ENCODE assay signal across 1 cellular context in the genomic region with DNA sequence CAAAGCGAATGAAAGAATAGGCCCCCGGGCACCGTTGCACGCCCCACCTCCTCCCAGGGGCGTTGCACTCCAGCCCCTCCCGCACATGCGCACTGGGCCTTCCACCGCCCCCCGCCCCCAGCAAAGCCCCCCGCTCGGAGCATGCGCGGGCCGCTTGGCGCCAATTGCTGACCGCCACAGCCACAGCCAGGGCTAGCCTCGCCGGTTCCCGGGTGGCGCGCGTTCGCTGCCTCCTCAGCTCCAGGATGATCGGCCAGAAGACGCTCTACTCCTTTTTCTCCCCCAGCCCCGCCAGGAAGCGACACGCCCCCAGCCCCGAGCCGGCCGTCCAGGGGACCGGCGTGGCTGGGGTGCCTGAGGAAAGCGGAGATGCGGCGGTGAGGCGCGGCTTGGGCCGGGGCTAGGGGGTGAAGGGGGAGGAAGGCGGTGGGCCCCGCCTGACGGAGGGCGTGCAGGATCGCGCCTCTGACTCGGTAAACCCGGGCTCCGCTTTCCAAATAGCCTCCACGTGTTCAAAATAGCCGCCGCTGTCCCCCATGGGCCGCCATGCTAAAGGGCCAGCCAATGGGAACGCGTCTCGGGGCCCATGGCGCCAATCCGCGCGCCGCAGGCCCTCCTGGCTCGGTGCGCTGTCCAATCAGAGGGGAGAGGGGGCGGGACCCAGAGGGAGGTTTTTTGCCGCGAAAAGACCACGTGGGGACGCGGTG.
TF ChIP-seq lines count a peak whose summit lies in the region.

A gene (plus strand): TSS at position 163 of the 707 bp plus-strand sequence. CDS start 83 bp downstream, at position 246.

TF ChIP-seq in GM12878, 131 proteins besides CTCF, POLR2A, EP300 and RAD21 (continued from another document):
- TF ChIP-seq, protein P1, sequence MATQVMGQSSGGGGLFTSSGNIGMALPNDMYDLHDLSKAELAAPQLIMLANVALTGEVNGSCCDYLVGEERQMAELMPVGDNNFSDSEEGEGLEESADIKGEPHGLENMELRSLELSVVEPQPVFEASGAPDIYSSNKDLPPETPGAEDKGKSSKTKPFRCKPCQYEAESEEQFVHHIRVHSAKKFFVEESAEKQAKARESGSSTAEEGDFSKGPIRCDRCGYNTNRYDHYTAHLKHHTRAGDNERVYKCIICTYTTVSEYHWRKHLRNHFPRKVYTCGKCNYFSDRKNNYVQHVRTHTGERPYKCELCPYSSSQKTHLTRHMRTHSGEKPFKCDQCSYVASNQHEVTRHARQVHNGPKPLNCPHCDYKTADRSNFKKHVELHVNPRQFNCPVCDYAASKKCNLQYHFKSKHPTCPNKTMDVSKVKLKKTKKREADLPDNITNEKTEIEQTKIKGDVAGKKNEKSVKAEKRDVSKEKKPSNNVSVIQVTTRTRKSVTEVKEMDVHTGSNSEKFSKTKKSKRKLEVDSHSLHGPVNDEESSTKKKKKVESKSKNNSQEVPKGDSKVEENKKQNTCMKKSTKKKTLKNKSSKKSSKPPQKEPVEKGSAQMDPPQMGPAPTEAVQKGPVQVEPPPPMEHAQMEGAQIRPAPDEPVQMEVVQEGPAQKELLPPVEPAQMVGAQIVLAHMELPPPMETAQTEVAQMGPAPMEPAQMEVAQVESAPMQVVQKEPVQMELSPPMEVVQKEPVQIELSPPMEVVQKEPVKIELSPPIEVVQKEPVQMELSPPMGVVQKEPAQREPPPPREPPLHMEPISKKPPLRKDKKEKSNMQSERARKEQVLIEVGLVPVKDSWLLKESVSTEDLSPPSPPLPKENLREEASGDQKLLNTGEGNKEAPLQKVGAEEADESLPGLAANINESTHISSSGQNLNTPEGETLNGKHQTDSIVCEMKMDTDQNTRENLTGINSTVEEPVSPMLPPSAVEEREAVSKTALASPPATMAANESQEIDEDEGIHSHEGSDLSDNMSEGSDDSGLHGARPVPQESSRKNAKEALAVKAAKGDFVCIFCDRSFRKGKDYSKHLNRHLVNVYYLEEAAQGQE (IDR thresholded peaks at IDR 0.05; ENCODE audit: low read depth, low read length): no peak
- TF ChIP-seq MEF2B (IDR thresholded peaks at IDR 0.05; ENCODE audit: partially characterized antibody, poor library complexity, severe bottlenecking) (no peak), RFX5 (IDR thresholded peaks at IDR 0.05; ENCODE audit: low read depth, low read length) (peak; percentile 46; the same call in 1 of the 2 replicates), PAX5 (IDR thresholded peaks at IDR 0.05; ENCODE audit: borderline replicate concordance, low read depth, low read length) (peak; percentile 19; the same call in 1 of the 2 replicates), EED (IDR thresholded peaks at IDR 0.05; ENCODE audit: low read depth) (no peak), RAD51 (IDR thresholded peaks at IDR 0.05) (peak; percentile 80), WRNIP1 (IDR thresholded peaks at IDR 0.05; ENCODE audit: borderline replicate concordance, low read depth, low read length) (no peak), EGR1 (IDR thresholded peaks at IDR 0.05; ENCODE audit: borderline replicate concordance in 1 of 2, low read depth in 2 of 2, low read length in 2 of 2) (peak in 1 of 2 experiments; percentile 66; a peak in 1 of 3 replicates), SIN3A (IDR thresholded peaks at IDR 0.05; ENCODE audit: low read depth, low read length) (peak; percentile 99)
- TF ChIP-seq, protein P2, sequence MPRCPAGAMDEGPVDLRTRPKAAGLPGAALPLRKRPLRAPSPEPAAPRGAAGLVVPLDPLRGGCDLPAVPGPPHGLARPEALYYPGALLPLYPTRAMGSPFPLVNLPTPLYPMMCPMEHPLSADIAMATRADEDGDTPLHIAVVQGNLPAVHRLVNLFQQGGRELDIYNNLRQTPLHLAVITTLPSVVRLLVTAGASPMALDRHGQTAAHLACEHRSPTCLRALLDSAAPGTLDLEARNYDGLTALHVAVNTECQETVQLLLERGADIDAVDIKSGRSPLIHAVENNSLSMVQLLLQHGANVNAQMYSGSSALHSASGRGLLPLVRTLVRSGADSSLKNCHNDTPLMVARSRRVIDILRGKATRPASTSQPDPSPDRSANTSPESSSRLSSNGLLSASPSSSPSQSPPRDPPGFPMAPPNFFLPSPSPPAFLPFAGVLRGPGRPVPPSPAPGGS (IDR thresholded peaks at IDR 0.05; ENCODE audit: borderline replicate concordance, insufficient read depth, low read depth, low read length, poor library complexity, severe bottlenecking): no peak
